ENCODE assay signal across 30 cellular contexts in genomic region chr6:87869064-87869685, GRCh38.
"Had no signal": no experiment of that assay in that cellular context is flagged by ENCODE, and none has a peak within 500 bp of the region (broad histone marks: within the 10 kb centered on the region; RNA-seq: fewer than 3 reads in every experiment).

No MANE protein-coding gene starts in this region.

- H3K27ac ChIP-seq: ascending aorta, breast epithelium, cardiac muscle cell, colonic mucosa, epithelial cell of prostate, esophagus squamous epithelium, gastroesophageal sphincter, VCaP had no signal

- H3K4me1 ChIP-seq: ascending aorta, breast epithelium, colonic mucosa, esophagus squamous epithelium had no signal

- H3K9me3 ChIP-seq: ascending aorta, breast epithelium, colonic mucosa, esophagus squamous epithelium, gastroesophageal sphincter had no signal

- ATAC-seq: activated naive CD4-positive, alpha-beta T cell treated with anti-CD3 and anti-CD28 coated beads, Interleukin-2, amount 50 U/mL, for 72 hours; activated T-cell treated with anti-CD3 and anti-CD28 coated beads, Interleukin-2, amount 50 U/mL, for 72 hours; gastroesophageal sphincter; WTC11 had no signal

- H3K27me3 ChIP-seq: ascending aorta, breast epithelium, cardiac muscle cell, colonic mucosa, gastroesophageal sphincter had no signal

- H3K36me3 ChIP-seq: ascending aorta, breast epithelium, cardiac muscle cell, colonic mucosa, esophagus squamous epithelium, gastroesophageal sphincter had no signal

- DNase-seq: activated CD4-positive, alpha-beta memory T cell treated with anti-CD3 and anti-CD28 coated beads, Interleukin-2, amount 10 ng/mL, durations not matched to agents 7 days and 5 days; activated CD4-positive, alpha-beta T cell treated with anti-CD3 and anti-CD28 coated beads for 1 hour; activated CD4-positive, alpha-beta T cell treated with anti-CD3 and anti-CD28 coated beads for 4 hours; activated CD4-positive, alpha-beta T cell treated with anti-CD3 and anti-CD28 coated beads, Interleukin-2, amount 10 ng/mL, durations not matched to agents 7 days and 5 days; activated CD4-positive, alpha-beta T cell treated with anti-CD3 and anti-CD28 coated beads, Interleukin-2, amount 50 U/mL, for 4 hours; activated CD8-positive, alpha-beta memory T cell treated with anti-CD3 and anti-CD28 coated beads, Interleukin-2, amount 50 U/mL, for 48 hours; activated gamma-delta T cell; activated naive CD4-positive, alpha-beta T cell; activated naive CD4-positive, alpha-beta T cell treated with anti-CD3 and anti-CD28 coated beads, Interleukin-2, amount 10 ng/mL, durations not matched to agents 7 days and 5 days; activated naive CD8-positive, alpha-beta T cell treated with anti-CD3 and anti-CD28 coated beads, Interleukin-2, amount 10 ng/mL, durations not matched to agents 7 days and 5 days; activated T-cell treated with anti-CD3 and anti-CD28 coated beads for 4 hours; activated T-cell treated with anti-CD3 and anti-CD28 coated beads, Interleukin-2, amount 50 U/mL, for 24 hours; activated T-cell treated with anti-CD3 and anti-CD28 coated beads, Interleukin-2, amount 50 U/mL, for 72 hours; central memory CD4-positive, alpha-beta T cell; cerebellar nuclear complex; colonic mucosa; effector CD8-positive, alpha-beta T cell; esophagus squamous epithelium; foreskin melanocyte; head of caudate nucleus; hippocampal formation; T1000 had no signal

- H3K4me3 ChIP-seq: ascending aorta, breast epithelium, cardiac muscle cell, colonic mucosa, esophagus squamous epithelium, gastroesophageal sphincter had no signal
